ENCODE assay signal across 16 cellular contexts in the genomic region with DNA sequence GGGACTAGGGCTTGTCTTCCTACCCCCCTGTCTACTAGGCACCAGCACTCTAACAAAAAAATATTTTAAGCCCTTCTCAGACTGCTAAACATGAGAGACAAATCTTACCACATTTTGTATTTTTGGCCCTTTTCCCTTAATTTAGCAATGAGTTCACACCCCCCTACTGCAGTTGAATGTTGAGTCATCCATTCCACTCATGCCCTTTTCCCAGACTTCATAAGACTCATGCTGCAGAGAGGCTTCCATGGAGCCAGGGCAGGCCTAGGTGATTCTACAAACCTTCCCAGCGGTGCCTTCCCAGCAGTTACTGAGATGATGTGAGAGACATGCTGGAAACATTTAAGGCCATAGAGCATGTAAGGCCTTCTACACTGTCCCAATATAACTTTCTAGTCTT. TPM values are rescaled to one million over a fixed set of nuclear protein-coding genes. Genes with fewer than 3 reads are reported as not detected.
A peak's percentile ranks its signal among the peaks of the same experiment; 100 is the strongest.
DNase-seq lines count a peak whose midpoint lies in the region; ATAC-seq and TF ChIP-seq lines count a peak whose summit lies in the region.
"Had no signal": no experiment of that assay in that cellular context is flagged by ENCODE, and none has a peak within 500 bp of the region (broad histone marks: within the 10 kb centered on the region; RNA-seq: fewer than 3 reads in every experiment).

No MANE protein-coding gene starts in this region.

- no peak overlapping the region for H2AFZ ChIP-seq in smooth muscle cell (ENCODE audit: low read depth)

- no peak for TF ChIP-seq EP300 in gastroesophageal sphincter (IDR thresholded peaks at IDR 0.05)

- no peaks in the 10 kb centered on the region for H4K20me1 ChIP-seq in smooth muscle cell (ENCODE audit: low read depth)

- no peak overlapping the region for H3K9ac ChIP-seq in smooth muscle cell (ENCODE audit: low read depth)
- H3K9ac ChIP-seq: KMS-11 had no signal

- H3K4me1 ChIP-seq in gastroesophageal sphincter (no peaks in the 10 kb centered on the region), smooth muscle cell (ENCODE audit: low read depth) (no peaks in the 10 kb centered on the region)
- H3K4me1 ChIP-seq: prostate gland had no signal

- peaks cover 0 to 12% (median 0%) of the 10 kb centered on the region in 3 donors for H3K9me3 ChIP-seq in gastroesophageal sphincter
- no peaks in the 10 kb centered on the region for H3K9me3 ChIP-seq in smooth muscle cell (replicated peaks; ENCODE audit: low read depth)
- H3K9me3 ChIP-seq: prostate gland had no signal

- no peaks in the 10 kb centered on the region for H3K27me3 ChIP-seq in gastroesophageal sphincter
- H3K27me3 ChIP-seq in smooth muscle cell (ENCODE audit: low read depth), result no peaks in the 10 kb centered on the region
- H3K27me3 ChIP-seq: dorsolateral prefrontal cortex had no signal

- ATAC-seq in gastroesophageal sphincter, result peak; percentile 86
- no peak for ATAC-seq in GM18861 (IDR thresholded peaks at IDR 0.05; ENCODE audit: unreplicated experiment)

- H3F3A ChIP-seq in smooth muscle cell (ENCODE audit: low read depth), result peaks cover 4% of the 10 kb centered on the region

- H3K36me3 ChIP-seq in gastroesophageal sphincter (no peaks in the 10 kb centered on the region), smooth muscle cell (ENCODE audit: low read depth) (no peaks in the 10 kb centered on the region)
- H3K36me3 ChIP-seq: prostate gland had no signal

- in situ Hi-C loops in GM13977 (cut with MboI; ENCODE audit: low pct_unique_long_range_greater_than_20kb, low sequenced_read_pairs, unreplicated experiment), result no loop called here

- TF ChIP-seq CTCF in gastroesophageal sphincter (IDR thresholded peaks at IDR 0.05), result no peak
- no peak for TF ChIP-seq CTCF in smooth muscle cell (IDR thresholded peaks at IDR 0.05; ENCODE audit: borderline replicate concordance, insufficient read depth, poor library complexity, severe bottlenecking)
- no peak for TF ChIP-seq CTCF in GM13977 (IDR thresholded peaks at IDR 0.05; ENCODE audit: extremely low read depth, insufficient read depth, missing control alignments)
- TF ChIP-seq CTCF in lower leg skin (IDR thresholded peaks at IDR 0.05), result no peak

- DNase-seq in GM03348 (ENCODE audit: low spot score), result peak; percentile 93
- DNase-seq in amniotic stem cell (lab: John Stamatoyannopoulos, UW), result peak; percentile 60
- DNase-seq in smooth muscle cell (lab: John Stamatoyannopoulos, UW; ENCODE audit: unreplicated experiment), result no peak
- DNase-seq in GM13977 (ENCODE audit: low spot score), result no peak
- no peak for DNase-seq in lower leg skin (ENCODE audit: low spot score in 2 of 2)
- DNase-seq in retina, result no peak
- DNase-seq: DMS153, dorsolateral prefrontal cortex, hippocampal formation, mesendoderm, NCI-H2081, substantia nigra had no signal

- no peak overlapping the region for H3K4me3 ChIP-seq in gastroesophageal sphincter
- no peak overlapping the region for H3K4me3 ChIP-seq in smooth muscle cell
- no peak overlapping the region for H3K4me3 ChIP-seq in lower leg skin (ENCODE audit: low read depth, poor library complexity, severe bottlenecking)
- H3K4me3 ChIP-seq: prostate gland had no signal

- intact Hi-C loops in lower leg skin (cut with DNase I; ENCODE audit: low total_unique reads), result no loop called here

- H3K79me2 ChIP-seq in smooth muscle cell (ENCODE audit: low read depth), result no peaks in the 10 kb centered on the region

- no peak overlapping the region for H3K27ac ChIP-seq in gastroesophageal sphincter
- peak overlapping the region; percentile 50 for H3K27ac ChIP-seq in smooth muscle cell (ENCODE audit: low read depth)
- H3K27ac ChIP-seq: KMS-11, prostate gland had no signal

- TF ChIP-seq POLR2A in gastroesophageal sphincter (IDR thresholded peaks at IDR 0.05) (no peak), lower leg skin (IDR thresholded peaks at IDR 0.05) (no peak)

- H3K4me2 ChIP-seq in smooth muscle cell, result peak overlapping the region; percentile 21
- H3K4me2 ChIP-seq: KMS-11 had no signal

- 75% methylated on average over 1 of the region's 1 CpG; no CpG with 5 or more reads in 1 of the 2 donors for WGBS in gastroesophageal sphincter (ENCODE audit: low coverage in 1 of 2), 2 donors
- 64% methylated on average over 1 of the region's 1 CpG for whole genome bisulfite sequencing in smooth muscle cell (ENCODE audit: low lambda C conversion rate)
- 89 to 100% methylated on average over 1 of the region's 1 CpG for WGBS in lower leg skin, 2 donors

RNA-seq across cellular contexts. Expression of gene PXDC1, which starts 53.9 kb away (rescaled TPM):
- total RNA-seq in gastroesophageal sphincter, result 100 to 1,000 TPM in 3 of 4 donors, 10 to 100 TPM in 1; 78.3 to 182 (median 152) TPM
- 44.0 and 49.1 TPM in 2 replicates for total RNA-seq in smooth muscle cell
- 72.7 and 78.6 TPM in 2 replicates for polyA plus RNA-seq in smooth muscle cell
- total RNA-seq in lower leg skin, result 100 to 1,000 TPM in 1 of 4 donors, 10 to 100 TPM in 3; 58.4 to 103 (median 72.4) TPM

Comparison
In these comparisons a context has a peak if more than half of its experiments do, and no peak if none do; other contexts are left out.
1. DNase-seq: peak in GM03348 (single experiment) and amniotic stem cell (single experiment); none in smooth muscle cell (single experiment), GM13977 (single experiment), lower leg skin (0 of 2) and retina (single experiment).